In genomic region chr12:102521662-102522277, GRCh38 we compare ENCODE assay signal across 23 cellular contexts. TPM values are rescaled to one million over a fixed set of nuclear protein-coding genes. Genes with fewer than 3 reads are reported as not detected.
DNase-seq lines count a peak whose midpoint lies in the region; ATAC-seq, FAIRE-seq and TF ChIP-seq lines count a peak whose summit lies in the region.
"Had no signal": no experiment of that assay in that cellular context is flagged by ENCODE, and none has a peak within 500 bp of the region (broad histone marks: within the 10 kb centered on the region; RNA-seq: fewer than 3 reads in every experiment).

No MANE protein-coding gene starts in this region.

- in situ Hi-C loops in GM12878 (cut with MboI) = no loop called here

- peaks cover 23% of the 10 kb centered on the region for H3K4me1 Mint-ChIP-seq in mesothelial cell of epicardium
- H3K4me1 Mint-ChIP-seq in activated T-helper 2 cell treated with anti-CD3 and anti-CD28 coated beads, Interferon-gamma antibody, Interleukin-2, Interleukin-4, amounts not matched to agents 10 μg/mL and 5 μg/mL and 100 μg/mL, durations not matched to agents 14 hours and 24 hours and 36 hours (ENCODE audit: low read depth) = no peaks in the 10 kb centered on the region
- H3K4me1 Mint-ChIP-seq: B cell had no signal

- DNase-seq in GM12865 (ENCODE audit: low read depth) (peak; percentile 18), GM12878 (ENCODE audit: low read depth, low spot score) (no peak), mesothelial cell of epicardium (ENCODE audit: low spot score in 2 of 2, unreplicated experiment in 2 of 2) (no peak), DMS53 (lab: John Stamatoyannopoulos, UW) (no peak)
- no peak for DNase-seq in activated T-helper 2 cell treated with anti-CD3 and anti-CD28 coated beads, Interferon-gamma antibody, Interleukin-2, Interleukin-4, amounts not matched to agents 10 μg/mL and 5 μg/mL and 100 μg/mL, durations not matched to agents 14 hours and 24 hours and 36 hours (ENCODE audit: low spot score)
- no peak for DNase-seq in activated naive CD4-positive, alpha-beta T cell (lab: John Stamatoyannopoulos, UW)
- no peak for DNase-seq in activated CD4-positive, CD25-positive, alpha-beta regulatory T cell treated with anti-CD3 and anti-CD28 coated beads, Interleukin-2, amount 50 U/mL, for 72 hours
- DNase-seq: Calu3; CD8-positive, alpha-beta T cell; DND-41; EL; GM23248; H7; HFFc6 had no signal

- H3K4me3 Mint-ChIP-seq in mesothelial cell of epicardium = no peak overlapping the region
- H3K4me3 Mint-ChIP-seq in activated T-helper 2 cell treated with anti-CD3 and anti-CD28 coated beads, Interferon-gamma antibody, Interleukin-2, Interleukin-4, amounts not matched to agents 10 μg/mL and 5 μg/mL and 100 μg/mL, durations not matched to agents 14 hours and 24 hours and 36 hours (ENCODE audit: low read depth) = no peak overlapping the region
- H3K4me3 Mint-ChIP-seq: B cell; CD8-positive, alpha-beta T cell; HFFc6 had no signal

- peak overlapping the region; percentile 18 for H3K27ac Mint-ChIP-seq in mesothelial cell of epicardium
- H3K27ac Mint-ChIP-seq in activated T-helper 2 cell treated with anti-CD3 and anti-CD28 coated beads, Interferon-gamma antibody, Interleukin-2, Interleukin-4, amounts not matched to agents 10 μg/mL and 5 μg/mL and 100 μg/mL, durations not matched to agents 14 hours and 24 hours and 36 hours = no peak overlapping the region
- H3K27ac Mint-ChIP-seq: B cell; CD8-positive, alpha-beta T cell; HFFc6 had no signal

- no peaks in the 10 kb centered on the region; the same call in 2 of the 3 replicates for H3K9me3 ChIP-seq in GM12878 (replicated peaks; ENCODE audit: control insufficient read depth, insufficient read depth, low read length)
- H3K9me3 ChIP-seq: BLaER1 treated with 17β-estradiol and CSF1 and Interleukin-3, amounts not matched to agents 10 nM and 100 nM had no signal

- WGBS in GM12878 (ENCODE audit: insufficient coverage, insufficient replicate concordance, low lambda C conversion rate, missing lambda C conversion rate) = 0% methylated on average over 1 of the region's 1 CpG

- no peaks in the 10 kb centered on the region for H3K9me3 Mint-ChIP-seq in mesothelial cell of epicardium
- H3K9me3 Mint-ChIP-seq in activated T-helper 2 cell treated with anti-CD3 and anti-CD28 coated beads, Interferon-gamma antibody, Interleukin-2, Interleukin-4, amounts not matched to agents 10 μg/mL and 5 μg/mL and 100 μg/mL, durations not matched to agents 14 hours and 24 hours and 36 hours = no peaks in the 10 kb centered on the region
- H3K9me3 Mint-ChIP-seq: CD8-positive, alpha-beta T cell; HFFc6 had no signal

- H4K20me1 ChIP-seq in GM12878 (ENCODE audit: control insufficient read depth, insufficient read depth) = no peaks in the 10 kb centered on the region
- H4K20me1 ChIP-seq: BLaER1 treated with 17β-estradiol and CSF1 and Interleukin-3, amounts not matched to agents 10 nM and 100 nM had no signal

- RAD21 ChIA-PET in GM12878 (lab: Charles Lee; ENCODE audit: unreplicated experiment) = interaction anchor here (0.6 to 1.9 kb wide), 7 partner anchors 9 to 43 kb away, joined by 3 to 7 read pairs (median 5); no protein-coding TSS in a partner anchor

- no peaks in the 10 kb centered on the region for H3K27me3 ChIP-seq in GM12878 (replicated peaks in 1 of 2; ENCODE audit: control insufficient read depth in 2 of 2, insufficient read depth in 2 of 2, low read length in 1 of 2)
- H3K27me3 ChIP-seq: BLaER1 treated with 17β-estradiol and CSF1 and Interleukin-3, amounts not matched to agents 10 nM and 100 nM had no signal

- no peak overlapping the region for H3K4me2 ChIP-seq in GM12878 (ENCODE audit: control insufficient read depth, insufficient read depth)
- H3K4me2 ChIP-seq: BLaER1 treated with 17β-estradiol and CSF1 and Interleukin-3, amounts not matched to agents 10 nM and 100 nM; KMS-11 had no signal

- no peaks in the 10 kb centered on the region for H3K36me3 ChIP-seq in GM12878 (ENCODE audit: control insufficient read depth in 2 of 2, insufficient read depth in 2 of 2, low read length in 1 of 2)
- H3K36me3 ChIP-seq: BLaER1 treated with 17β-estradiol and CSF1 and Interleukin-3, amounts not matched to agents 10 nM and 100 nM had no signal

- H3K9ac ChIP-seq in GM12878 (ENCODE audit: control insufficient read depth, insufficient read depth, low read length) = no peak overlapping the region
- H3K9ac ChIP-seq: BLaER1 treated with 17β-estradiol and CSF1 and Interleukin-3, amounts not matched to agents 10 nM and 100 nM; GM23248; KMS-11 had no signal

- peak overlapping the region; percentile 43; the same call in 1 of the 2 replicates for H2AFZ ChIP-seq in GM12878 (ENCODE audit: control insufficient read depth, low read depth, low read length)
- H2AFZ ChIP-seq: GM23248 had no signal

- H3K36me3 Mint-ChIP-seq in mesothelial cell of epicardium = no peaks in the 10 kb centered on the region
- no peaks in the 10 kb centered on the region for H3K36me3 Mint-ChIP-seq in activated T-helper 2 cell treated with anti-CD3 and anti-CD28 coated beads, Interferon-gamma antibody, Interleukin-2, Interleukin-4, amounts not matched to agents 10 μg/mL and 5 μg/mL and 100 μg/mL, durations not matched to agents 14 hours and 24 hours and 36 hours (ENCODE audit: low read depth)
- H3K36me3 Mint-ChIP-seq: CD8-positive, alpha-beta T cell had no signal

- SMC1A ChIA-PET in GM12878 (lab: Charles Lee; ENCODE audit: uncharacterized antibody, unreplicated experiment) = interaction anchor here (1.0 to 4.2 kb wide), 4 partner anchors 10 to 125 kb away, joined by 3 to 21 read pairs (median 7); no protein-coding TSS in a partner anchor

- no TSS peak for BruUV-seq in GM12878 (replicated peaks; lab: Mats Ljungman, UMichigan)

- H3K27me3 Mint-ChIP-seq in mesothelial cell of epicardium (ENCODE audit: low read depth) = no peaks in the 10 kb centered on the region
- H3K27me3 Mint-ChIP-seq in activated T-helper 2 cell treated with anti-CD3 and anti-CD28 coated beads, Interferon-gamma antibody, Interleukin-2, Interleukin-4, amounts not matched to agents 10 μg/mL and 5 μg/mL and 100 μg/mL, durations not matched to agents 14 hours and 24 hours and 36 hours (ENCODE audit: low read depth) = peaks cover 1% of the 10 kb centered on the region

- TF ChIP-seq POLR2A in GM12878 (IDR thresholded peaks at IDR 0.05; ENCODE audit: low read depth, low read length) = no peak

- TF ChIP-seq EP300 in GM12878 (IDR thresholded peaks at IDR 0.05; ENCODE audit: borderline replicate concordance in 1 of 2, control insufficient read depth in 1 of 2, low read depth in 2 of 2, low read length in 2 of 2) = no peak

- H3K79me2 ChIP-seq in GM12878 (ENCODE audit: control insufficient read depth, insufficient read depth, low read length) = no peaks in the 10 kb centered on the region

- no peak for TF ChIP-seq RAD21 in GM12878 (IDR thresholded peaks at IDR 0.05; ENCODE audit: insufficient read depth, low read depth, low read length)

- no peak for FAIRE-seq in GM12878 (lab: Jason Lieb, UNC)

- TF ChIP-seq CTCF in GM12865 (IDR thresholded peaks at IDR 0.05; ENCODE audit: insufficient read depth, low read depth, low read length, missing control alignments) (no peak), GM12878 (IDR thresholded peaks at IDR 0.05 in 2 of 3, conservative IDR thresholded peaks at IDR 0.05 in 1 of 3; ENCODE audit: control insufficient read depth in 2 of 3, extremely low read depth in 1 of 3, insufficient read depth in 1 of 3, low read depth in 3 of 3, low read length in 3 of 3) (no peak), mesothelial cell of epicardium (IDR thresholded peaks at IDR 0.05; ENCODE audit: unreplicated experiment) (no peak)

- CTCF ChIA-PET in GM12878 (lab: Yijun Ruan, JAX) = interaction anchor here (0.7 to 2.6 kb wide), 5 partner anchors 8 to 384 kb away, joined by 3 to 13 read pairs (median 5); no protein-coding TSS in a partner anchor

- intact Hi-C loops in GM12878 (cut with micrococcal nuclease; ENCODE audit: unreplicated experiment) = no loop called here
- intact Hi-C loops in activated T-helper 2 cell treated with anti-CD3 and anti-CD28 coated beads, Interferon-gamma antibody, Interleukin-2, Interleukin-4, amounts not matched to agents 10 μg/mL and 5 μg/mL and 100 μg/mL, durations not matched to agents 14 hours and 24 hours and 36 hours (cut with micrococcal nuclease) = no loop called here

- H3K4me3 ChIP-seq in GM12865 (ENCODE audit: low read depth, low read length) = no peak overlapping the region
- no peak overlapping the region for H3K4me3 ChIP-seq in GM12878
- H3K4me3 ChIP-seq: BLaER1 treated with 17β-estradiol and CSF1 and Interleukin-3, amounts not matched to agents 10 nM and 100 nM; GM23248 had no signal

- no peak overlapping the region for H3K27ac ChIP-seq in GM12878 (ENCODE audit: control insufficient read depth, insufficient read depth)
- H3K27ac ChIP-seq: BLaER1 treated with 17β-estradiol and CSF1 and Interleukin-3, amounts not matched to agents 10 nM and 100 nM; GM23248; HL-60; KMS-11 had no signal

- POLR2A ChIA-PET in GM12878 (lab: Charles Lee) = interaction anchor here (0.6 to 3.9 kb wide), 5 partner anchors 8 to 603 kb away, joined by 4 to 19 read pairs (median 5); no protein-coding TSS in a partner anchor

- H3K4me1 ChIP-seq in GM12878 (ENCODE audit: control insufficient read depth, insufficient read depth, low read length) = 0 out of 2 replicates have a peak, but pooled peaks cover 2% of the 10 kb centered on the region

- ATAC-seq in GM18868 (IDR thresholded peaks at IDR 0.05; ENCODE audit: unreplicated experiment) (peak; percentile 54), GM12878 (peak; percentile 68)
- ATAC-seq: CD8-positive, alpha-beta T cell; HCT116 had no signal

RNA-seq across cellular contexts. Expression of gene IGF1, which starts 41.4 kb away (rescaled TPM):
- total RNA-seq in GM12878 (2013; cell fraction: nucleolus; rRNA removed) = 21.3 and 22.3 TPM in 2 replicates
- total RNA-seq in GM12878 (2014; rRNA removed) = 2.4 and 2.6 TPM in 2 replicates
- total RNA-seq in GM12878 (2014; rRNA removed; fragmentation: Illumina TruSeq; extraction: Trizol) = 2.8 and 2.9 TPM in 2 replicates
- total RNA-seq in GM12878 (2021) = 3.2 and 3.4 TPM in 2 replicates
- polyA plus RNA-seq in GM12878 (2011; ENCODE audit: low read depth) = 6.5 TPM
- polyA plus RNA-seq in GM12878 (2011; rRNA removed) = 7.9 and 10.2 TPM in 2 replicates
- polyA plus RNA-seq in GM12878 (2011; cell fraction: cytosol; rRNA removed) = 10.8 and 11.8 TPM in 2 replicates
- polyA plus RNA-seq in GM12878 (2011; cell fraction: nucleus; rRNA removed) = 3.6 and 4.2 TPM in 2 replicates
- 7.5 and 9.8 TPM in 2 replicates for polyA plus RNA-seq in GM12878 (2012)
- polyA plus RNA-seq in GM12878 (2014; fragmentation: Illumina TruSeq; extraction: Trizol) = 2.7 and 3.7 TPM in 2 replicates
- polyA plus RNA-seq in GM12878 (2014; fragmentation: Nextera tagmentation; extraction: Ambion mirVana) = 1 to 10 TPM; 6.2 to 9.2 TPM
- polyA plus RNA-seq in GM12878 (2014; rRNA removed) = 1.8 and 2.5 TPM in 2 replicates
- polyA plus RNA-seq in GM12878 (2016; fragmentation: Nextera tagmentation; extraction: Ambion mirVana) = 1 to 10 TPM; 2.6 to 4.9 TPM
- polyA minus RNA-seq in GM12878 (2011; rRNA and poly(A)+ RNA removed) = 5.2 and 11.5 TPM in 2 replicates
- 1.3 and 3.1 TPM in 2 replicates for polyA minus RNA-seq in GM12878 (2011; cell fraction: cytosol; rRNA and poly(A)+ RNA removed)
- 3.9 and 8.5 TPM in 2 replicates for polyA minus RNA-seq in GM12878 (2011; cell fraction: nucleus; rRNA and poly(A)+ RNA removed)
- total RNA-seq in mesothelial cell of epicardium = 62.2 to 76.8 TPM (median 66.9 TPM) in 3 replicates
- 1.6 and 2.0 TPM in 2 replicates for total RNA-seq in activated T-helper 2 cell treated with anti-CD3 and anti-CD28 coated beads, Interferon-gamma antibody, Interleukin-2, Interleukin-4, amounts not matched to agents 10 μg/mL and 5 μg/mL and 100 μg/mL, durations not matched to agents 14 hours and 24 hours and 36 hours
- total RNA-seq: A172; B cell; Calu3; CD8-positive, alpha-beta T cell; G401; H7; HT1080 had no signal
